ENCODE assay signal across 20 cellular contexts in the genomic region with DNA sequence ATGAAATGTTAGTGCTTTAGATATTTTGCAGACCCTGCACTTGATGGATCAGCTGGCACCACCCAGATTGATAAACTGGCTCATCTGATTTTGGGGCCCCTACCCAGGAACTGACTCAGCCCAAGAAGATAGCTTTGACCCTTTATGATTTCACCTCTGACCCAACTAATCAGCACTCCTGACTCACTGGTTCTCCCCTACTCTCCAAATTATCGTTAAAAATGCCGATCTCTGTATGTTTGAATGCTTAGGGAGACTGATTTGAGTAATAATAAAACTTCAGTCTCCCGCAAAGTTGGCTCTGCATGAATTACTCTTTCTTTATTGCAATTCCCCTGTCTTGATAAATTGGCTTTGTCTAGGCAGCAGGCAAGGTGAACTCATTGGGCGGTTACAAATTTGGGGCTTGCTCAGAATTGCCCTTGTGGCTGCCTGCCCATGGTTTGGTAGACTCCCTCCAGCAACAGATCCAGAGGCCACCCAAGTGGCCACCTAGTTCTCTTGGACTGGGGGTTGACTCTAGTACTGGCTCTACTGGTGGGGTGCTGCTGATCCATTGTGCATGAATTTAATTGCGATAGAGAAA. TPM values are rescaled to one million over a fixed set of nuclear protein-coding genes. Genes with fewer than 3 reads are reported as not detected.
"Had no signal": no experiment of that assay in that cellular context is flagged by ENCODE, and none has a peak within 500 bp of the region (broad histone marks: within the 10 kb centered on the region; RNA-seq: fewer than 3 reads in every experiment).

No MANE protein-coding gene starts in this region.

RNA-seq across cellular contexts. Expression of a gene that starts 48.2 kb away (rescaled TPM):
- total RNA-seq: chondrocyte, colonic mucosa, dermis microvascular lymphatic vessel endothelial cell, endodermal cell, esophagus mucosa, esophagus squamous epithelium, gastrocnemius medialis, glomerular endothelial cell, heart right ventricle, kidney epithelial cell, left cardiac atrium, left lung, left ventricle myocardium superior, lower leg skin, lower lobe of right lung, lung microvascular endothelial cell, mesenteric fat pad, mesothelial cell of epicardium, mucosa of descending colon had no signal
- polyA plus RNA-seq: heart right ventricle, keratinocyte had no signal
